ENCODE assay signal across 11 cellular contexts in the genomic region with DNA sequence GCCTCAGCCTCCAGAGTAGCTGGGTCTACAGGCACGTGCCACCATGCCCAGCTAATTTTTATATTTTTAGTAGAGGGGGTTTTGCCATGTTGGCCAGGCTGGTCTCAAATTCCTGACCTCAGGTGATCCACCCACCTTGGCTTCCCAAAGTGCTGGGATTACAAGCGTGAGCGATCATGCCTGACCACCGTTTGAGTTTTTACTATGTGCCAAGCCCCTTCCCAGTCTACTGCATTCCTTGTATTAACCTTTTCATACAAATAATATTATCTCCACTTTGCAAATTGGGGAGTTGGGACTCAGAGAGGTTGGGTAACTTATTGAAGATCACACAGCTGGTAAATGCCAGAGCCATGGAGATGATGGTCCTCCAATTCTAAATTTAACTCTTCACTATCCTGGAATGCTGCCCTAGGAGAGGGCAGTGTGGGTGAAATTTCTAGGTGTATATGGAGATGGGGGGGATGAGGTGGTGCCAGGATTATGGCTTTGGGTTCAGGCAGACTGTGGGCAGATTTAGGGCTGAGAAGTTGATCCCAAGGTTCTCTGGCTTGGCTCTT. TPM values are rescaled to one million over a fixed set of nuclear protein-coding genes. Genes with fewer than 3 reads are reported as not detected.
A peak's percentile ranks its signal among the peaks of the same experiment; 100 is the strongest.
DNase-seq lines count a peak whose midpoint lies in the region; ATAC-seq, FAIRE-seq and TF ChIP-seq lines count a peak whose summit lies in the region.
"Had no signal": no experiment of that assay in that cellular context is flagged by ENCODE, and none has a peak within 500 bp of the region (broad histone marks: within the 10 kb centered on the region; RNA-seq: fewer than 3 reads in every experiment).

No MANE protein-coding gene starts in this region.

- H3K36me3 ChIP-seq in HepG2 (replicated peaks in 1 of 2; ENCODE audit: control insufficient read depth in 1 of 2, insufficient read depth in 2 of 2, low read length in 2 of 2) (no peaks in the 10 kb centered on the region), right lobe of liver (no peaks in the 10 kb centered on the region), vagina (no peaks in the 10 kb centered on the region), kidney (ENCODE audit: control insufficient read depth in 1 of 2, insufficient read depth in 2 of 2, low read length in 2 of 2) (no peaks in the 10 kb centered on the region)

- TF ChIP-seq CTCF in HepG2 (CRISPR knock-in tag; IDR thresholded peaks at IDR 0.05) (no peak), right lobe of liver (IDR thresholded peaks at IDR 0.05) (no peak), vagina (IDR thresholded peaks at IDR 0.05) (no peak), kidney (IDR thresholded peaks at IDR 0.05; ENCODE audit: borderline replicate concordance, extremely low read depth, insufficient read depth) (no peak)

- no peak for ATAC-seq in HepG2
- ATAC-seq in right lobe of liver = no peak
- no peak for ATAC-seq in T-cell (replicated peaks in 1 of 4)

- H3K4me2 ChIP-seq in HepG2 (ENCODE audit: low read depth, low read length) = peak overlapping the region; percentile 76

- H3K27me3 Mint-ChIP-seq in T-cell = no peaks in the 10 kb centered on the region
- peaks cover 2 to 7% (median 2%) of the 10 kb centered on the region in 3 donors for H3K27me3 Mint-ChIP-seq in immature natural killer cell (ENCODE audit: low read depth in 3 of 3)

- H3K27ac Mint-ChIP-seq in T-cell (no peak overlapping the region), immature natural killer cell (peak overlapping the region in 1 of 6 donors; percentile 84)

- H3K27me3 ChIP-seq in HepG2 (ENCODE audit: control insufficient read depth in 1 of 2, insufficient read depth in 2 of 2, low read length in 2 of 2) (no peaks in the 10 kb centered on the region; a peak in 1 of 5 replicates), right lobe of liver (no peaks in the 10 kb centered on the region), vagina (no peaks in the 10 kb centered on the region)
- H3K27me3 ChIP-seq: hepatocyte had no signal

- no peak overlapping the region for H3K27ac ChIP-seq in HepG2 (ENCODE audit: extremely low read length, insufficient read depth, low read length)
- H3K27ac ChIP-seq in right lobe of liver = no peak overlapping the region
- H3K27ac ChIP-seq in vagina = peak overlapping the region; percentile 84
- H3K27ac ChIP-seq in kidney (ENCODE audit: low read depth in 2 of 2, low read length in 2 of 2) = no peak overlapping the region
- H3K27ac ChIP-seq: epithelial cell of prostate, hepatocyte had no signal

- TF ChIP-seq RAD21 in HepG2 (CRISPR knock-in tag; IDR thresholded peaks at IDR 0.05) = no peak

- peak overlapping the region; percentile 66 to 94 (median 68) for H3K4me3 Mint-ChIP-seq in T-cell
- H3K4me3 Mint-ChIP-seq in immature natural killer cell = peak overlapping the region; percentile 66 to 79 (median 74)

- H3K9me3 Mint-ChIP-seq in T-cell = no peaks in the 10 kb centered on the region
- H3K9me3 Mint-ChIP-seq in immature natural killer cell = no peaks in the 10 kb centered on the region

- POLR2A ChIA-PET in HepG2 (lab: Yijun Ruan, JAX) (no interaction called here), T-cell (lab: Charles Lee) (interaction anchor here in 1 of 2 donors (0.5 kb wide), 1 partner anchor 136 kb away, joined by 9 read pairs; no protein-coding TSS in a partner anchor)

- H4K20me1 ChIP-seq in HepG2 (ENCODE audit: insufficient read depth, low read length) = no peaks in the 10 kb centered on the region

- TF ChIP-seq EP300 in HepG2 (IDR thresholded peaks at IDR 0.05; ENCODE audit: low read depth in 2 of 2, low read length in 2 of 2) (no peak), HepG2 (CRISPR knock-in tag; IDR thresholded peaks at IDR 0.05; ENCODE audit: borderline replicate concordance) (no peak)

- CTCF ChIA-PET in HepG2 (lab: Yijun Ruan, JAX; ENCODE audit: low intra/inter-chr PET ratio, low total read pairs) (no interaction called here), T-cell (lab: Charles Lee) (interaction anchor here (1.0 to 1.4 kb wide), 2 partner anchors 160 kb away, joined by 3 to 6 read pairs; partner anchors contain the start of gene KCTD6 (in 2 of the 2))

- in situ Hi-C loops in HepG2 (cut with HindIII; ENCODE audit: extremely low pct_ligation_motif_present, low pct_unique_long_range_greater_than_20kb) = no loop called here

- TF ChIP-seq POLR2A in HepG2 (IDR thresholded peaks at IDR 0.05; ENCODE audit: insufficient read depth in 1 of 2, low read depth in 2 of 2, low read length in 2 of 2) (no peak), right lobe of liver (IDR thresholded peaks at IDR 0.05) (no peak), vagina (IDR thresholded peaks at IDR 0.05) (no peak)

- no peak overlapping the region for H3K9ac ChIP-seq in HepG2 (ENCODE audit: insufficient read depth, low read depth, low read length)
- H3K9ac ChIP-seq in kidney (ENCODE audit: low read length in 2 of 2) = peak overlapping the region in 1 of 2 donors; percentile 71

- no peak for FAIRE-seq in HepG2 (lab: Jason Lieb, UNC)
- FAIRE-seq in kidney (lab: Jason Lieb, UNC) = no peak
- FAIRE-seq: GM18507 had no signal

- 54% methylated on average over 4 of the region's 4 CpGs for WGBS in HepG2 (ENCODE audit: low lambda C conversion rate)
- WGBS in right lobe of liver (ENCODE audit: insufficient coverage, low coverage, low lambda C conversion rate, missing lambda C conversion rate) = 68% methylated on average over 4 of the region's 4 CpGs

- H3K4me1 ChIP-seq in HepG2 (ENCODE audit: insufficient read depth, low read length) = peaks cover 47% of the 10 kb centered on the region
- H3K4me1 ChIP-seq in right lobe of liver = peaks cover 0 to 21% (median 8%) of the 10 kb centered on the region in 4 donors
- H3K4me1 ChIP-seq in vagina = peaks cover 47% of the 10 kb centered on the region
- H3K4me1 ChIP-seq in kidney (ENCODE audit: control insufficient read depth in 1 of 2, insufficient read depth in 1 of 2, low read depth in 1 of 2, low read length in 2 of 2) = peaks cover 9 to 21% of the 10 kb centered on the region in 2 donors

- peaks cover 9% of the 10 kb centered on the region for H3K79me2 ChIP-seq in HepG2 (ENCODE audit: insufficient read depth, low read length)

- intact Hi-C loops in HepG2 (cut with micrococcal nuclease; ENCODE audit: unreplicated experiment) = loop anchor here (2.0 to 10.0 kb wide), 2 partner anchors 161 to 203 kb away; partner anchors contain the start of genes ACOX2 and KCTD6
- intact Hi-C loops in right lobe of liver (cut with DNase I) = loop anchor here in 1 of 2 donors (5.0 kb wide), 1 partner anchor 86 kb away; no protein-coding TSS in a partner anchor
- intact Hi-C loops in vagina (cut with DNase I) = loop anchor here (10.0 kb wide), 1 partner anchor 153 kb away; no protein-coding TSS in a partner anchor
- intact Hi-C loops in kidney (cut with DNase I) = loop anchor here (10.0 kb wide), 1 partner anchor 83 kb away; no protein-coding TSS in a partner anchor

- H3K4me3 ChIP-seq in HepG2 (replicated peaks in 1 of 3; ENCODE audit: insufficient read depth in 1 of 3, low read depth in 2 of 3, low read length in 3 of 3) (peak overlapping the region in 2 of 3 experiments; percentile 91 to 96; a peak in 2 of 6 replicates), right lobe of liver (no peak overlapping the region), vagina (no peak overlapping the region), kidney (ENCODE audit: low read length in 2 of 2) (peak overlapping the region in 1 of 2 donors; percentile 69)

- DNase-seq in HepG2 (ENCODE audit: low spot score) (no peak), right lobe of liver (no peak), T-cell (no peak), immature natural killer cell (no peak), vagina (ENCODE audit: extremely low spot score in 2 of 2) (no peak), NCI-H1694 treated with DMSO at 0.1 percent for 48 hours (lab: John Stamatoyannopoulos, UW) (no peak), GM19240 (ENCODE audit: insufficient read length, low spot score) (no peak), kidney (no peak)

- H3K36me3 Mint-ChIP-seq in T-cell = peaks cover 5% of the 10 kb centered on the region
- peaks cover 0 to 4% (median 0%) of the 10 kb centered on the region in 3 donors for H3K36me3 Mint-ChIP-seq in immature natural killer cell

- BruUV-seq in HepG2 (replicated peaks; lab: Mats Ljungman, UMichigan) = no TSS peak

- H3K9me3 ChIP-seq in HepG2 (ENCODE audit: low read length) = no peaks in the 10 kb centered on the region
- no peaks in the 10 kb centered on the region for H3K9me3 ChIP-seq in right lobe of liver
- no peaks in the 10 kb centered on the region for H3K9me3 ChIP-seq in vagina
- no peaks in the 10 kb centered on the region for H3K9me3 ChIP-seq in kidney (ENCODE audit: control insufficient read depth in 1 of 2, low read length in 2 of 2)

- H3K4me1 Mint-ChIP-seq in T-cell = peaks cover 35 to 44% (median 38%) of the 10 kb centered on the region in 3 donors
- H3K4me1 Mint-ChIP-seq in immature natural killer cell = peaks cover 35 to 43% of the 10 kb centered on the region in 2 donors

- H2AFZ ChIP-seq in HepG2 (ENCODE audit: low read length) = no peak overlapping the region

RNA-seq across cellular contexts. Expression of gene PXK, which starts 1.0 kb away (rescaled TPM):
- 5.8 and 6.4 TPM in 2 replicates for total RNA-seq in HepG2 (2016; rRNA removed; fragmentation: Illumina TruSeq; extraction: Trizol)
- total RNA-seq in HepG2 (2016; cell fraction: cytosol; rRNA removed; fragmentation: Illumina TruSeq; extraction: Trizol; ENCODE audit: low read depth) = 1.8 and 2.2 TPM in 2 replicates
- 6.2 and 6.4 TPM in 2 replicates for total RNA-seq in HepG2 (2016; cell fraction: insoluble cytoplasmic fraction; rRNA removed; fragmentation: Illumina TruSeq; extraction: Trizol)
- 2.6 and 2.9 TPM in 2 replicates for total RNA-seq in HepG2 (2016; cell fraction: membrane; rRNA removed; fragmentation: Illumina TruSeq; extraction: Trizol)
- total RNA-seq in HepG2 (2016; cell fraction: nucleus; rRNA removed; fragmentation: Illumina TruSeq; extraction: Trizol) = 3.7 and 5.2 TPM in 2 replicates
- 15.2 and 18.6 TPM in 2 replicates for polyA plus RNA-seq in HepG2 (2011; rRNA removed)
- 11.0 and 12.7 TPM in 2 replicates for polyA plus RNA-seq in HepG2 (2011; cell fraction: cytosol; rRNA removed)
- polyA plus RNA-seq in HepG2 (2011; cell fraction: nucleus; rRNA removed) = 12.6 and 12.8 TPM in 2 replicates
- polyA plus RNA-seq in HepG2 (2012) = 16.4 and 17.0 TPM in 2 replicates
- 0.76 and 0.80 TPM in 2 replicates for polyA plus RNA-seq in HepG2 (2016; cell fraction: cytosol; fragmentation: Illumina TruSeq; extraction: Trizol; ENCODE audit: low read depth)
- polyA plus RNA-seq in HepG2 (2016; cell fraction: insoluble cytoplasmic fraction; fragmentation: Illumina TruSeq; extraction: Trizol; ENCODE audit: low read depth) = 6.2 and 8.2 TPM in 2 replicates
- 1.8 and 2.3 TPM in 2 replicates for polyA plus RNA-seq in HepG2 (2016; cell fraction: membrane; fragmentation: Illumina TruSeq; extraction: Trizol; ENCODE audit: low read depth)
- polyA plus RNA-seq in HepG2 (2016; cell fraction: nucleus; fragmentation: Illumina TruSeq; extraction: Trizol; ENCODE audit: insufficient read depth, low read depth) = 6.6 and 7.1 TPM in 2 replicates
- polyA minus RNA-seq in HepG2 (2011; rRNA and poly(A)+ RNA removed; ENCODE audit: low replicate concordance) = 5.6 and 21.2 TPM in 2 replicates
- polyA minus RNA-seq in HepG2 (2011; cell fraction: cytosol; rRNA and poly(A)+ RNA removed) = 12.4 and 13.2 TPM in 2 replicates
- 33.3 and 36.6 TPM in 2 replicates for polyA minus RNA-seq in HepG2 (2011; cell fraction: nucleus; rRNA and poly(A)+ RNA removed)
- total RNA-seq in right lobe of liver = 10 to 100 TPM in 3 of 6 experiments, 1 to 10 TPM in 3; 6.6 to 19.4 (median 9.6) TPM
- 10 to 100 TPM; 17.4 to 23.0 (median 21.8) TPM for total RNA-seq in T-cell
- polyA plus RNA-seq in immature natural killer cell = 10 to 100 TPM; 30.3 to 47.5 (median 32.2) TPM
- total RNA-seq in vagina = 59.9 TPM
- 24.8 TPM for total RNA-seq in kidney
- 21.6 TPM for polyA plus RNA-seq in kidney (ENCODE audit: insufficient read depth, low read depth, low replicate concordance)

RNA-seq across cellular contexts. Expression of gene HTD2, which starts 25.4 kb away (rescaled TPM):
- total RNA-seq in HepG2 (2016; rRNA removed; fragmentation: Illumina TruSeq; extraction: Trizol) (13.7 and 20.1 TPM in 2 replicates), right lobe of liver (1 to 10 TPM; 6.1 to 9.9 (median 8.5) TPM), T-cell (10 to 100 TPM in 1 of 5 donors, 1 to 10 TPM in 4; 7.3 to 10.0 (median 8.8) TPM), vagina (3.7 TPM), kidney (7.8 TPM)
- total RNA-seq in HepG2 (2016; cell fraction: cytosol; rRNA removed; fragmentation: Illumina TruSeq; extraction: Trizol; ENCODE audit: low read depth) = 3.2 and 5.5 TPM in 2 replicates
- 12.8 and 20.3 TPM in 2 replicates for total RNA-seq in HepG2 (2016; cell fraction: insoluble cytoplasmic fraction; rRNA removed; fragmentation: Illumina TruSeq; extraction: Trizol)
- 13.7 and 15.4 TPM in 2 replicates for total RNA-seq in HepG2 (2016; cell fraction: membrane; rRNA removed; fragmentation: Illumina TruSeq; extraction: Trizol)
- total RNA-seq in HepG2 (2016; cell fraction: nucleus; rRNA removed; fragmentation: Illumina TruSeq; extraction: Trizol) = 7.4 and 8.0 TPM in 2 replicates
- polyA plus RNA-seq in HepG2 (2011; rRNA removed) (7.8 and 8.6 TPM in 2 replicates), immature natural killer cell (10 to 100 TPM; 12.1 to 27.0 (median 15.0) TPM), kidney (ENCODE audit: insufficient read depth, low read depth, low replicate concordance) (6.4 TPM)
- 5.0 and 8.2 TPM in 2 replicates for polyA plus RNA-seq in HepG2 (2011; cell fraction: cytosol; rRNA removed)
- polyA plus RNA-seq in HepG2 (2011; cell fraction: nucleus; rRNA removed) = 2.4 and 2.6 TPM in 2 replicates
- polyA plus RNA-seq in HepG2 (2012) = 5.6 and 7.7 TPM in 2 replicates
- polyA plus RNA-seq in HepG2 (2016; cell fraction: cytosol; fragmentation: Illumina TruSeq; extraction: Trizol; ENCODE audit: low read depth) = 3.9 and 5.1 TPM in 2 replicates
- polyA plus RNA-seq in HepG2 (2016; cell fraction: insoluble cytoplasmic fraction; fragmentation: Illumina TruSeq; extraction: Trizol; ENCODE audit: low read depth) = 14.3 and 17.9 TPM in 2 replicates
- 8.0 and 9.8 TPM in 2 replicates for polyA plus RNA-seq in HepG2 (2016; cell fraction: membrane; fragmentation: Illumina TruSeq; extraction: Trizol; ENCODE audit: low read depth)
- polyA plus RNA-seq in HepG2 (2016; cell fraction: nucleus; fragmentation: Illumina TruSeq; extraction: Trizol; ENCODE audit: insufficient read depth, low read depth) = 12.9 and 13.7 TPM in 2 replicates
- polyA minus RNA-seq in HepG2 (2011; rRNA and poly(A)+ RNA removed; ENCODE audit: low replicate concordance) = 3.9 and 9.8 TPM in 2 replicates
- polyA minus RNA-seq in HepG2 (2011; cell fraction: cytosol; rRNA and poly(A)+ RNA removed) = 4.0 and 4.7 TPM in 2 replicates
- polyA minus RNA-seq in HepG2 (2011; cell fraction: nucleus; rRNA and poly(A)+ RNA removed) = 5.2 and 5.7 TPM in 2 replicates

RNA-seq across cellular contexts. Expression of gene RPP14, which starts 25.6 kb away (rescaled TPM):
- 15.4 and 21.5 TPM in 2 replicates for total RNA-seq in HepG2 (2016; rRNA removed; fragmentation: Illumina TruSeq; extraction: Trizol)
- total RNA-seq in HepG2 (2016; cell fraction: cytosol; rRNA removed; fragmentation: Illumina TruSeq; extraction: Trizol; ENCODE audit: low read depth) = 3.9 and 5.5 TPM in 2 replicates
- 19.2 and 23.3 TPM in 2 replicates for total RNA-seq in HepG2 (2016; cell fraction: insoluble cytoplasmic fraction; rRNA removed; fragmentation: Illumina TruSeq; extraction: Trizol)
- total RNA-seq in HepG2 (2016; cell fraction: membrane; rRNA removed; fragmentation: Illumina TruSeq; extraction: Trizol) = 14.8 and 15.2 TPM in 2 replicates
- 13.3 and 14.6 TPM in 2 replicates for total RNA-seq in HepG2 (2016; cell fraction: nucleus; rRNA removed; fragmentation: Illumina TruSeq; extraction: Trizol)
- 10.5 and 16.2 TPM in 2 replicates for polyA plus RNA-seq in HepG2 (2011; rRNA removed)
- polyA plus RNA-seq in HepG2 (2011; cell fraction: cytosol; rRNA removed) = 8.2 and 12.1 TPM in 2 replicates
- 4.6 and 7.8 TPM in 2 replicates for polyA plus RNA-seq in HepG2 (2011; cell fraction: nucleus; rRNA removed)
- 7.4 and 10.0 TPM in 2 replicates for polyA plus RNA-seq in HepG2 (2012)
- 3.0 and 5.0 TPM in 2 replicates for polyA plus RNA-seq in HepG2 (2016; cell fraction: cytosol; fragmentation: Illumina TruSeq; extraction: Trizol; ENCODE audit: low read depth)
- 19.5 and 20.3 TPM in 2 replicates for polyA plus RNA-seq in HepG2 (2016; cell fraction: insoluble cytoplasmic fraction; fragmentation: Illumina TruSeq; extraction: Trizol; ENCODE audit: low read depth)
- 9.1 and 11.4 TPM in 2 replicates for polyA plus RNA-seq in HepG2 (2016; cell fraction: membrane; fragmentation: Illumina TruSeq; extraction: Trizol; ENCODE audit: low read depth)
- polyA plus RNA-seq in HepG2 (2016; cell fraction: nucleus; fragmentation: Illumina TruSeq; extraction: Trizol; ENCODE audit: insufficient read depth, low read depth) = 20.1 and 20.2 TPM in 2 replicates
- 11.7 and 17.4 TPM in 2 replicates for polyA minus RNA-seq in HepG2 (2011; rRNA and poly(A)+ RNA removed; ENCODE audit: low replicate concordance)
- polyA minus RNA-seq in HepG2 (2011; cell fraction: cytosol; rRNA and poly(A)+ RNA removed) = 4.1 and 6.0 TPM in 2 replicates
- 17.5 and 18.9 TPM in 2 replicates for polyA minus RNA-seq in HepG2 (2011; cell fraction: nucleus; rRNA and poly(A)+ RNA removed)
- 10 to 100 TPM in 4 of 6 experiments, 1 to 10 TPM in 2; 7.9 to 12.6 (median 10.6) TPM for total RNA-seq in right lobe of liver
- total RNA-seq in T-cell = 10 to 100 TPM; 13.1 to 15.7 (median 13.9) TPM
- polyA plus RNA-seq in immature natural killer cell = 1 to 10 TPM; 2.7 to 7.4 (median 3.2) TPM
- total RNA-seq in vagina = 16.9 TPM
- 14.9 TPM for total RNA-seq in kidney
- polyA plus RNA-seq in kidney (ENCODE audit: insufficient read depth, low read depth, low replicate concordance) = 12.0 TPM

Comparison
In these comparisons a context has a peak if more than half of its experiments do, and no peak if none do; other contexts are left out.
1. H3K4me3 ChIP-seq: peak in HepG2 (2 of 3); none in right lobe of liver (0 of 3) and vagina (0 of 2).